ENCODE assay signal across 8 cellular contexts in the genomic region with DNA sequence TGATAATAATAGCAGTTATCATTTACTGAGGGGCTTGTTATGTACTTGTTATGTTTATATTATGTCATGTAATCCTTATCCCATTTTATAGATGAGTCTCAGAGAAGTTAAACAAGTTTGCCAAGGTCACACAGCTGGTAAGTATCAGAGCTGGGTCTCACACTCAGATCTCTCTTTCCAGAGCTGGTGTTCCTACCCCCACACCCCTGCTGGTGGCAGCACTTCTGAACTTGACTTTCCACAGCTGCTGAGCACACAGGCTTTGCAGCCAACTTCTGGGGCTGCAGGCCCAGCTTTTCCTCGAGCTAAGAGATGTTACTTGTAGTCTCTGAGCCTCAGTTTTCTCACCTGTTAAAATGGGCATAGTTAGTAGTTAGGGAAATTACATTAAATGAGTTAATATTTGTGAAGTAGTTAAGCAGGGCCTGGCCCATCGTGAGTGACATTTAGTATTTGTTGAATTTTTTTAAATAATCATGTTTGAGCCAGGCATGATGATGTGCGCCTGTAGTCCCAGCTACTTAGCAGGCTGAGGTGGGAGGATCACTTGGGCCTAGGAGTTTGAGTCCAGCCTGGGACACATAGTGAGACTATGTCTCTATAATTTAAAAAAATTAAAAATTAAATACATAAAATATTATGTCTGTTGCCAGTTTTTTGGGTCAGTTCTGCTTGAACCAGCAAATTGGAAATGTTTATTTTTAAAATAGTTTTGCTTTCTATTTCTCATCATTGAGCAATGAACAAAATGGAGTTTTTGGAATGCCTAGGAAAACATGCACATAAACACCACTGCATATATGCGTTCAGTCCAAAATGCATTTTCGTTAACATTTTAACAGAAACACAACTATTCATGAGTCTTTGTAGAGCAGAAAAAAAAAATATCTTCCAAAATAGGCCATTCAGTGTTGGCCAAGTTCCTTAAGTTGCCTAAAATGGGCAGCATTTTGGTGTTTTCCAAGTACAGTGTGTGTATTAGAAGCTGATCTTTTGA.
DNase-seq lines count a peak whose midpoint lies in the region; ATAC-seq and TF ChIP-seq lines count a peak whose summit lies in the region.

No MANE protein-coding gene starts in this region.

- no peaks in the 10 kb centered on the region for H3K9me3 ChIP-seq in OCI-LY3 (ENCODE audit: insufficient read depth, low read length)

- CTCF ChIA-PET in GM10248 (lab: Yijun Ruan, JAX): interaction anchor here (1.0 kb wide), 1 partner anchor 75 kb away, joined by 3 read pairs; no protein-coding TSS in a partner anchor

- POLR2A ChIA-PET in GM10248 (lab: Yijun Ruan, JAX): no interaction called here

- no peak overlapping the region for H3K9ac ChIP-seq in OCI-LY3 (ENCODE audit: low read length)

- TF ChIP-seq CTCF in GM10248 (IDR thresholded peaks at IDR 0.05; ENCODE audit: control extremely low read depth, extremely low read depth, low read depth, missing control alignments) (peak; percentile 15), OCI-LY3 (IDR thresholded peaks at IDR 0.05; ENCODE audit: low read depth, low read length) (peak; percentile 52), epithelial cell of proximal tubule (conservative IDR thresholded peaks at IDR 0.05; ENCODE audit: low read depth, low read length) (peak; percentile 73)

- no peak for ATAC-seq in HG02981 (IDR thresholded peaks at IDR 0.05; ENCODE audit: unreplicated experiment)
- no peak for ATAC-seq in GM18520 (IDR thresholded peaks at IDR 0.05; ENCODE audit: unreplicated experiment)

- H3K4me3 ChIP-seq in OCI-LY3 (ENCODE audit: low read length): no peak overlapping the region
- H3K4me3 ChIP-seq in epithelial cell of proximal tubule (ENCODE audit: low read depth, low read length): no peak overlapping the region

- no peaks in the 10 kb centered on the region for H4K20me1 ChIP-seq in OCI-LY3 (ENCODE audit: insufficient read depth, low read length)

- no peak overlapping the region for H3K4me2 ChIP-seq in OCI-LY3 (ENCODE audit: low read length)

- no peaks in the 10 kb centered on the region for H3K4me1 ChIP-seq in OCI-LY3 (ENCODE audit: low read length)

- DNase-seq in GM10248 (ENCODE audit: extremely low spot score) (no peak), epithelial cell of proximal tubule (ENCODE audit: low read depth) (no peak), non-pigmented ciliary epithelial cell (ENCODE audit: low read depth) (peak; percentile 35), midbrain (lab: John Stamatoyannopoulos, UW) (no peak)
- DNase-seq in activated CD4-positive, alpha-beta T cell treated with anti-CD3 and anti-CD28 coated beads for 1 hour: no peak

- H3K27me3 ChIP-seq in OCI-LY3 (ENCODE audit: low read depth, low read length): 0 out of 2 replicates have a peak, but pooled peaks cover 2% of the 10 kb centered on the region

- H3K79me2 ChIP-seq in OCI-LY3 (ENCODE audit: low read length): no peaks in the 10 kb centered on the region

- H3K36me3 ChIP-seq in OCI-LY3 (replicated peaks; ENCODE audit: low read depth, low read length): no peaks in the 10 kb centered on the region

- no peak overlapping the region for H2AFZ ChIP-seq in OCI-LY3 (ENCODE audit: low read depth, low read length)

- no peak overlapping the region for H3K27ac ChIP-seq in OCI-LY3 (ENCODE audit: low read length)

Comparison
In these comparisons a context has a peak if more than half of its experiments do, and no peak if none do; other contexts are left out.
1. CTCF ChIP-seq: peak in every context shown above with its lines; median percentile 73 in epithelial cell of proximal tubule; 52 in OCI-LY3; 15 in GM10248.